Comparison of ENCODE assay signal across 25 cellular contexts in genomic region chr20:46823271-46823747, GRCh38.
DNase-seq lines count a peak whose midpoint lies in the region; FAIRE-seq and TF ChIP-seq lines count a peak whose summit lies in the region.
"Had no signal": no experiment of that assay in that cellular context is flagged by ENCODE, and none has a peak within 500 bp of the region (broad histone marks: within the 10 kb centered on the region; RNA-seq: fewer than 3 reads in every experiment).

No MANE protein-coding gene starts in this region.

- H3K4me3 Mint-ChIP-seq in nephron progenitor cell, result no peak overlapping the region
- H3K4me3 Mint-ChIP-seq: CD4-positive, alpha-beta T cell; T-helper 1 cell treated with Interleukin-12 subunit alpha and Interleukin-12 subunit beta and Interleukin-4 antibody, amounts not matched to agents 30 μg/mL and 1 μg/mL, for 36 hours had no signal

- no peaks in the 10 kb centered on the region for H3K27me3 ChIP-seq in colonic mucosa
- no peaks in the 10 kb centered on the region for H3K27me3 ChIP-seq in thyroid gland
- H3K27me3 ChIP-seq: upper lobe of left lung had no signal

- H3K9me3 Mint-ChIP-seq in nephron progenitor cell, result peaks cover 24% of the 10 kb centered on the region
- H3K9me3 Mint-ChIP-seq: CD4-positive, alpha-beta T cell; T-helper 1 cell treated with Interleukin-12 subunit alpha and Interleukin-12 subunit beta and Interleukin-4 antibody, amounts not matched to agents 30 μg/mL and 1 μg/mL, for 36 hours had no signal

- H3K4me3 ChIP-seq in colonic mucosa, result no peak overlapping the region
- H3K4me3 ChIP-seq in kidney (ENCODE audit: low read length in 2 of 2), result no peak overlapping the region
- no peak overlapping the region for H3K4me3 ChIP-seq in thyroid gland (replicated peaks in 1 of 3)
- H3K4me3 ChIP-seq: HAP-1, heart right ventricle, upper lobe of left lung had no signal

- WGBS in thyroid gland, 2 donors, result 61 to 62% methylated on average over 5 of the region's 5 CpGs

- DNase-seq in colonic mucosa (peak; percentile 83), kidney (no peak), nephron progenitor cell (no peak), thyroid gland (peak; percentile 25 to 44), T1000 (lab: John Stamatoyannopoulos, UW) (no peak), dedifferentiated amniotic fluid mesenchymal stem cell (ENCODE audit: extremely low spot score) (no peak), GM12891 (ENCODE audit: insufficient read length, low spot score) (no peak), iPS-NIHi7 (ENCODE audit: extremely low spot score) (no peak)
- DNase-seq: activated CD4-positive, alpha-beta T cell treated with anti-CD3 and anti-CD28 coated beads for 4 hours; activated naive CD4-positive, alpha-beta T cell treated with anti-CD3 and anti-CD28 coated beads, Interleukin-2, amount 50 U/mL, for 16 hours; anterior cingulate cortex; caudate nucleus; CD4-positive, alpha-beta T cell; heart right ventricle; mammary epithelial cell; NCI-H1048; NCI-H187; NCI-H524 treated with DMSO at 0.1 percent for 48 hours; stimulated activated CD4-positive, alpha-beta T cell treated with anti-CD3 and anti-CD28 coated beads, Interleukin-4, amount 100 ng/mL, for 4 hours; stimulated activated naive CD8-positive, alpha-beta T cell treated with anti-CD3 and anti-CD28 coated beads, Interleukin-15, Interleukin-2, amounts not matched to agents 100 U/mL and 50 U/mL, for 24 hours; upper lobe of left lung had no signal

- H3K4me1 ChIP-seq in colonic mucosa, result no peaks in the 10 kb centered on the region
- H3K4me1 ChIP-seq in kidney (ENCODE audit: control insufficient read depth in 1 of 2, insufficient read depth in 1 of 2, low read depth in 1 of 2, low read length in 2 of 2), result peaks cover 3 to 8% of the 10 kb centered on the region in 2 donors
- H3K4me1 ChIP-seq in thyroid gland, result no peaks in the 10 kb centered on the region
- H3K4me1 ChIP-seq: HAP-1, heart right ventricle, upper lobe of left lung had no signal

- H3K27me3 Mint-ChIP-seq in nephron progenitor cell (ENCODE audit: low read depth, poor library complexity), result peaks cover 10% of the 10 kb centered on the region

- no peak for TF ChIP-seq CTCF in colonic mucosa (IDR thresholded peaks at IDR 0.05)
- no peak for TF ChIP-seq CTCF in kidney (IDR thresholded peaks at IDR 0.05; ENCODE audit: borderline replicate concordance, extremely low read depth, insufficient read depth)
- no peak for TF ChIP-seq CTCF in nephron progenitor cell (IDR thresholded peaks at IDR 0.05)
- no peak for TF ChIP-seq CTCF in thyroid gland (IDR thresholded peaks at IDR 0.05)

- no peaks in the 10 kb centered on the region for H3K36me3 Mint-ChIP-seq in nephron progenitor cell (ENCODE audit: low read depth)

- peak; percentile 66 for FAIRE-seq in kidney (lab: Jason Lieb, UNC)
- FAIRE-seq in GM12891 (lab: Jason Lieb, UNC), result no peak
- FAIRE-seq: endothelial cell of umbilical vein had no signal

- H3K9ac ChIP-seq in colonic mucosa (ENCODE audit: low read depth in 2 of 2, low read length in 2 of 2), result no peak overlapping the region
- H3K9ac ChIP-seq in kidney (ENCODE audit: low read length in 2 of 2), result no peak overlapping the region

- H3K36me3 ChIP-seq in colonic mucosa, result no peaks in the 10 kb centered on the region
- no peaks in the 10 kb centered on the region for H3K36me3 ChIP-seq in kidney (ENCODE audit: control insufficient read depth in 1 of 2, insufficient read depth in 2 of 2, low read length in 2 of 2)
- H3K36me3 ChIP-seq in thyroid gland, result no peaks in the 10 kb centered on the region
- H3K36me3 ChIP-seq: HAP-1, heart right ventricle, neutrophil, upper lobe of left lung had no signal

- H3K4me1 Mint-ChIP-seq in nephron progenitor cell, result peaks cover 36% of the 10 kb centered on the region

- peak overlapping the region; percentile 72 for H3K27ac ChIP-seq in colonic mucosa
- H3K27ac ChIP-seq in kidney (ENCODE audit: low read depth in 2 of 2, low read length in 2 of 2), result peak overlapping the region; percentile 86 to 94
- no peak overlapping the region for H3K27ac ChIP-seq in thyroid gland
- H3K27ac ChIP-seq: neutrophil, upper lobe of left lung had no signal

- intact Hi-C loops in colonic mucosa (cut with DNase I), result no loop called here
- intact Hi-C loops in kidney (cut with DNase I), result no loop called here
- intact Hi-C loops in thyroid gland (cut with DNase I), result no loop called here

- no peak for TF ChIP-seq POLR2A in thyroid gland (IDR thresholded peaks at IDR 0.05)
- TF ChIP-seq POLR2A in GM12891 (IDR thresholded peaks at IDR 0.05; ENCODE audit: low read depth, low read length), result no peak

- H3K9me3 ChIP-seq in colonic mucosa (no peaks in the 10 kb centered on the region), kidney (ENCODE audit: control insufficient read depth in 1 of 2, low read length in 2 of 2) (peaks cover 0 to 6% of the 10 kb centered on the region in 2 donors), thyroid gland (no peaks in the 10 kb centered on the region)
- H3K9me3 ChIP-seq: HAP-1, neutrophil, upper lobe of left lung had no signal

- peak overlapping the region; percentile 49 for H3K27ac Mint-ChIP-seq in nephron progenitor cell
- H3K27ac Mint-ChIP-seq: CD4-positive, alpha-beta T cell; T-helper 1 cell treated with Interleukin-12 subunit alpha and Interleukin-12 subunit beta and Interleukin-4 antibody, amounts not matched to agents 30 μg/mL and 1 μg/mL, for 36 hours had no signal

TF ChIP-seq in GM12891, 5 proteins besides CTCF, POLR2A, EP300 and RAD21:
- TF ChIP-seq PAX5 (IDR thresholded peaks at IDR 0.05; ENCODE audit: insufficient read depth, low read length, severe bottlenecking) (no peak), SPI1 (IDR thresholded peaks at IDR 0.05; ENCODE audit: low read depth, low read length) (no peak), TAF1 (IDR thresholded peaks at IDR 0.05; ENCODE audit: low read depth, low read length) (no peak), POU2F2 (IDR thresholded peaks at IDR 0.05; ENCODE audit: low read depth, low read length) (no peak), POLR2AphosphoS5 (IDR thresholded peaks at IDR 0.05; ENCODE audit: low read depth, low read length) (no peak)
TF ChIP-seq in GM12891: peak in this region for 0.

Comparison
In these comparisons a context has a peak if more than half of its experiments do, and no peak if none do; other contexts are left out.
1. DNase-seq: peak in colonic mucosa (single experiment) and thyroid gland (2 of 2); none in kidney (single experiment), nephron progenitor cell (single experiment), T1000 (single experiment), dedifferentiated amniotic fluid mesenchymal stem cell (single experiment), GM12891 (single experiment) and iPS-NIHi7 (single experiment).
2. H3K27ac ChIP-seq: peak in colonic mucosa (single experiment) and kidney (2 of 2); none in thyroid gland (0 of 3).